13 cellular contexts compared by ENCODE assay signal in the genomic region with DNA sequence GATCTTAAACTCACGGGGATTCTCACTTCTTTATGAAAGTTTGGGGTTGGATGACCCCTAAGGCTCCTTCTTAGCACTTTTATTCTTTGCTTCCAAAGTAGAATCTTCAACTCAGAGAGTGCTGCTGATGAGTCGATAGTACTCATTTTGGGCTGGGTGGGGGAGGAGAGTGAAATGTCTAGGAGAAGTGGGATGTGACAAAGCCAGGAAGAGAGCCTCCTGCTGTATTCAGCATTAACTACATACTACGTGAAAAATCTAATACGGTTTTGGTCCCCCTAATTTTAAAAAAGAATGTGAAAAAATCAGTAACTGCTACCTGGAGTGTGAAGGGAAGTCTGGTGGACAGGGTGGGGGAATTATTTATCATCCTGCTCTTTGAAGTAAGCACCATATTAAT.
A peak's percentile ranks its signal among the peaks of the same experiment; 100 is the strongest.
DNase-seq lines count a peak whose midpoint lies in the region; ATAC-seq, FAIRE-seq and TF ChIP-seq lines count a peak whose summit lies in the region.
"Had no signal": no experiment of that assay in that cellular context is flagged by ENCODE, and none has a peak within 500 bp of the region (broad histone marks: within the 10 kb centered on the region; RNA-seq: fewer than 3 reads in every experiment).

No MANE protein-coding gene starts in this region.

- H3K9me3 ChIP-seq in A549 = no peaks in the 10 kb centered on the region
- no peaks in the 10 kb centered on the region for H3K9me3 ChIP-seq in HCT116 (ENCODE audit: control insufficient read depth in 1 of 2, insufficient read depth in 1 of 2, low read depth in 1 of 2, low read length in 2 of 2)
- H3K9me3 ChIP-seq: neutrophil, upper lobe of left lung had no signal

- H3K36me3 ChIP-seq in HCT116 (ENCODE audit: control insufficient read depth in 1 of 2, insufficient read depth in 2 of 2, low read length in 2 of 2) = no peaks in the 10 kb centered on the region
- H3K36me3 ChIP-seq: neutrophil, upper lobe of left lung had no signal

- TF ChIP-seq RAD21 in A549 (conservative IDR thresholded peaks at IDR 0.05 in 1 of 2, IDR thresholded peaks at IDR 0.05 in 1 of 2) (no peak), HCT116 (IDR thresholded peaks at IDR 0.05; ENCODE audit: low read depth) (peak; percentile 18; the same call in 1 of the 2 replicates)

- TF ChIP-seq CTCF in A549 (IDR thresholded peaks at IDR 0.05) (0 out of 3 replicates have a peak, but pooled peaks have one; percentile 5), HCT116 (IDR thresholded peaks at IDR 0.05 in 2 of 3, conservative IDR thresholded peaks at IDR 0.05 in 1 of 3; ENCODE audit: borderline replicate concordance in 1 of 3, insufficient read depth in 1 of 3, low read depth in 2 of 3, low read length in 2 of 3) (peak in 1 of 3 experiments; percentile 28; a peak in 1 of 6 replicates), astrocyte of the spinal cord (IDR thresholded peaks at IDR 0.05; ENCODE audit: low read depth, low read length) (peak; percentile 28)

- CTCF ChIA-PET in A549 (lab: Yijun Ruan, JAX) = no interaction called here
- CTCF ChIA-PET in HCT116 (lab: Charles Lee) = no interaction called here

- H3K27me3 ChIP-seq in HCT116 (ENCODE audit: insufficient read depth, low read length) = no peaks in the 10 kb centered on the region
- H3K27me3 ChIP-seq: neutrophil, upper lobe of left lung had no signal

- no peak for DNase-seq in A549 (ENCODE audit: low read depth in 1 of 2, low spot score in 1 of 2)
- peak; percentile 4 for DNase-seq in HCT116 (ENCODE audit: low read depth, low spot score)
- DNase-seq in astrocyte of the spinal cord (ENCODE audit: low read depth, low spot score) = no peak
- DNase-seq in kidney tubule cell (ENCODE audit: low spot score) = peak; percentile 39
- DNase-seq in islet precursor cell = no peak
- DNase-seq in DMS 273 (lab: John Stamatoyannopoulos, UW; ENCODE audit: unreplicated experiment) = no peak
- no peak for DNase-seq in NOMO-1 treated with DMSO at 0.1 percent for 48 hours (lab: John Stamatoyannopoulos, UW; ENCODE audit: unreplicated experiment)
- DNase-seq: activated CD4-positive, CD25-positive, alpha-beta regulatory T cell; AML-193; effector CD4-positive, alpha-beta T cell; upper lobe of left lung had no signal

- peak; percentile 50 to 55; a peak in 1 of 6 replicates for ATAC-seq in A549
- ATAC-seq in HCT116 = peak; percentile 67
- ATAC-seq in GM18505 (IDR thresholded peaks at IDR 0.05; ENCODE audit: unreplicated experiment) = no peak

- H3K4me2 ChIP-seq in A549 = no peak overlapping the region
- H3K4me2 ChIP-seq in HCT116 (ENCODE audit: low read length) = peak overlapping the region; percentile 35; the same call in 1 of the 2 replicates

- H3K4me1 ChIP-seq in A549 (0 out of 3 replicates have a peak, but pooled peaks cover 4% of the 10 kb centered on the region), HCT116 (ENCODE audit: control insufficient read depth in 1 of 2, insufficient read depth in 2 of 2, low read length in 2 of 2) (peaks cover 0 to 5% of the 10 kb centered on the region in 2 experiments; a peak in 2 of 4 replicates)

- H4K20me1 ChIP-seq in HCT116 (ENCODE audit: insufficient read depth) = no peaks in the 10 kb centered on the region

- intact Hi-C loops in HCT116 (cut with micrococcal nuclease) = no loop called here

- BruUV-seq in HCT116 (replicated peaks; lab: Mats Ljungman, UMichigan) = no TSS peak

- no peaks in the 10 kb centered on the region for H3K9me2 ChIP-seq in HCT116 (ENCODE audit: insufficient read depth)

- H3K4me3 ChIP-seq in A549 (no peak overlapping the region), HCT116 (replicated peaks in 1 of 2; ENCODE audit: low read depth in 1 of 2, low read length in 2 of 2) (no peak overlapping the region), astrocyte of the spinal cord (ENCODE audit: low read depth, low read length) (no peak overlapping the region)
- H3K4me3 ChIP-seq: upper lobe of left lung had no signal

- 50% methylated on average over 4 of the region's 4 CpGs for WGBS in A549 (ENCODE audit: missing lambda C conversion rate)

- no peak overlapping the region for H2AFZ ChIP-seq in HCT116 (ENCODE audit: low read depth, low read length, poor library complexity, severe bottlenecking)

- H3K79me2 ChIP-seq in HCT116 (ENCODE audit: insufficient read depth, low read length) = no peaks in the 10 kb centered on the region

- no peak overlapping the region for H3K9ac ChIP-seq in HCT116 (ENCODE audit: low read length)

- FAIRE-seq in A549 (lab: Jason Lieb, UNC) = no peak

- TF ChIP-seq EP300 in A549 (IDR thresholded peaks at IDR 0.05) = no peak

- in situ Hi-C loops in astrocyte of the spinal cord (cut with HindIII; ENCODE audit: low sequenced_read_pairs) = no loop called here

- POLR2A ChIA-PET in A549 (lab: Yijun Ruan, JAX) (no interaction called here), HCT116 (lab: Charles Lee) (no interaction called here)

- H3K27ac ChIP-seq in A549 (no peak overlapping the region), HCT116 (ENCODE audit: low read depth, low read length) (no peak overlapping the region)
- H3K27ac ChIP-seq: neutrophil had no signal

- TF ChIP-seq POLR2A in A549 (IDR thresholded peaks at IDR 0.05; ENCODE audit: low read length) = no peak
- no peak for TF ChIP-seq POLR2A in HCT116 (IDR thresholded peaks at IDR 0.05; ENCODE audit: borderline replicate concordance, extremely low read depth, insufficient read depth, insufficient read length)
- no peak for TF ChIP-seq POLR2A in GM18505 (IDR thresholded peaks at IDR 0.05; ENCODE audit: borderline replicate concordance, extremely low read depth, insufficient read depth, insufficient read length)

- RAD21 ChIA-PET in HCT116 (lab: Charles Lee; ENCODE audit: low non-redundant PET in 1 of 2, low total read pairs in 2 of 2, uncharacterized antibody in 2 of 2, unreplicated experiment in 2 of 2) = no interaction called here

TF ChIP-seq in A549, 52 proteins besides CTCF, POLR2A, EP300 and RAD21:
- no peak for TF ChIP-seq HEYL (CRISPR knock-in tag; IDR thresholded peaks at IDR 0.05)
- no peak for TF ChIP-seq ZC3H11A (IDR thresholded peaks at IDR 0.05)
- TF ChIP-seq TP53 (CRISPR knock-in tag; IDR thresholded peaks at IDR 0.05) = no peak
- no peak for TF ChIP-seq MAFK (IDR thresholded peaks at IDR 0.05; ENCODE audit: partially characterized antibody)
- no peak for TF ChIP-seq PHF8 (IDR thresholded peaks at IDR 0.05; ENCODE audit: borderline replicate concordance, low read depth)
- no peak for TF ChIP-seq BCL3 (IDR thresholded peaks at IDR 0.05)
- no peak for TF ChIP-seq NFE2L2 (conservative IDR thresholded peaks at IDR 0.05; ENCODE audit: low read length)

TF ChIP-seq in HCT116, 20 proteins besides CTCF, POLR2A, EP300 and RAD21:
- TF ChIP-seq SRF (IDR thresholded peaks at IDR 0.05; ENCODE audit: low read depth) (no peak), EGR1 (IDR thresholded peaks at IDR 0.05; ENCODE audit: low read depth) (no peak), EZH2phosphoT487 (IDR thresholded peaks at IDR 0.05; ENCODE audit: borderline replicate concordance) (no peak), JUND (IDR thresholded peaks at IDR 0.05) (no peak)
TF ChIP-seq in HCT116: peak in this region for 0.

Comparison
In these comparisons a context has a peak if more than half of its experiments do, and no peak if none do; other contexts are left out.
1. DNase-seq: peak in HCT116 (single experiment) and kidney tubule cell (single experiment); none in A549 (0 of 2), astrocyte of the spinal cord (single experiment), islet precursor cell (single experiment), DMS 273 (single experiment) and NOMO-1 treated with DMSO at 0.1 percent for 48 hours (single experiment).
2. Of the 6 proteins assayed by ChIP-seq in both A549 and HCT116: peak only in A549: none; only in HCT116: RAD21; in both: none; in neither: 4; mixed calls (peak in some experiments, not most) for 1.